Comparison of ENCODE assay signal across 2 cellular contexts in the genomic region with DNA sequence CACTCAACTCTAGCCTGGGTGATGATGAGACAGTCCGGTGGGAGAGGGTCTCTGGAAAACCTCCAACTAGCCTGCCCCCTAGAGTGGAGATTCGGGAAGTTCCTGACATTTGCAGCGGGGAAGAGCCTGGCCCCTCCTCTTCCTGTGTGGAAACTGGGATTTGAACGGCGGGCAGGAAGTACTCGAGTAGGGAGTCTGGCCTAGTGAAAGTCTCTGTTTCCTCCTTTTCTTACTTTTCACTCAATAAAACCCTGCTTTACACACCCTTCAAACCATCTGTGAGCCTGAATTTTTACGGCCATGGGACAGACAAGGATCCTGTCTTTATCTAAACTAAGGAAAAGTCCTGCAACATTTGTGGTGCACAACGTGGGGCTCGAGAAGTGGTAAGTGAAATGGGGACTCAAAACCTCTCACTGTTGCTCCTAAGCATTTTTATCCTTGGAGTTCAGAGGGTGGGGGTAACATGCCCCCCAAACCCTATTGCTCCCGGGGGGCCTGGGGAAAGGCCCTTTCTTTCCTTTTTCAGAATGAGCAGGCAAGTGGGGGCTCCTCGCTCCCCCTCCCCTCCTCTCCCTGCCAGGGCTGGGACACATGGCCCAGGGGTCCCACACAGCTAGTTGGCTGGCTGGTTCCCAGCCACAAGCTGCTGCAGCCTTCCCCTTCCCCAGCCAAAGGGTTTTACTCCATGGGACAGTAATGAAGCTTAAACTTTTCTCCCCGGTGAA.
TF ChIP-seq lines count a peak whose summit lies in the region.

No MANE protein-coding gene starts in this region.

TF ChIP-seq in GM23338, 12 proteins besides CTCF, POLR2A, EP300 and RAD21 (continues in another document):
- TF ChIP-seq REST (IDR thresholded peaks at IDR 0.05; ENCODE audit: unreplicated experiment) = no peak
- no peak for TF ChIP-seq POLR2AphosphoS5 (IDR thresholded peaks at IDR 0.05; ENCODE audit: low read depth)
- no peak for TF ChIP-seq ZNF114 (CRISPR knock-in tag; IDR thresholded peaks at IDR 0.05)
- no peak for TF ChIP-seq JUNB (IDR thresholded peaks at IDR 0.05; ENCODE audit: unreplicated experiment)
- TF ChIP-seq ZNF462 (CRISPR knock-in tag; IDR thresholded peaks at IDR 0.05) = no peak
- TF ChIP-seq NANOG (IDR thresholded peaks at IDR 0.05; ENCODE audit: borderline replicate concordance) = no peak
- TF ChIP-seq STAT1 (IDR thresholded peaks at IDR 0.05; ENCODE audit: unreplicated experiment) = no peak
- TF ChIP-seq CREB1 (CRISPR knock-in tag; IDR thresholded peaks at IDR 0.05; ENCODE audit: low read depth) = no peak

TF ChIP-seq in K562, 482 proteins besides CTCF, POLR2A, EP300 and RAD21 (continued from another document):
- TF ChIP-seq, protein P1, sequence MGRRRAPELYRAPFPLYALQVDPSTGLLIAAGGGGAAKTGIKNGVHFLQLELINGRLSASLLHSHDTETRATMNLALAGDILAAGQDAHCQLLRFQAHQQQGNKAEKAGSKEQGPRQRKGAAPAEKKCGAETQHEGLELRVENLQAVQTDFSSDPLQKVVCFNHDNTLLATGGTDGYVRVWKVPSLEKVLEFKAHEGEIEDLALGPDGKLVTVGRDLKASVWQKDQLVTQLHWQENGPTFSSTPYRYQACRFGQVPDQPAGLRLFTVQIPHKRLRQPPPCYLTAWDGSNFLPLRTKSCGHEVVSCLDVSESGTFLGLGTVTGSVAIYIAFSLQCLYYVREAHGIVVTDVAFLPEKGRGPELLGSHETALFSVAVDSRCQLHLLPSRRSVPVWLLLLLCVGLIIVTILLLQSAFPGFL (CRISPR knock-in tag; IDR thresholded peaks at IDR 0.05) = no peak
- TF ChIP-seq HMGN3 (IDR thresholded peaks at IDR 0.05; ENCODE audit: borderline replicate concordance, extremely low read depth, insufficient read length, low read depth, low read length) (no peak), TAF1 (IDR thresholded peaks at IDR 0.05; ENCODE audit: control insufficient read depth, extremely low read depth, insufficient read depth, low read length, severe bottlenecking) (no peak), GABPA (tag; conservative IDR thresholded peaks at IDR 0.05; ENCODE audit: low read depth) (peak; percentile 86), SETDB1 (IDR thresholded peaks at IDR 0.05; ENCODE audit: low read length) (no peak), ZFP91 (CRISPR knock-in tag; IDR thresholded peaks at IDR 0.05) (no peak), MBD2 (IDR thresholded peaks at IDR 0.05; ENCODE audit: borderline replicate concordance, low read depth) (no peak), THRAP3 (IDR thresholded peaks at IDR 0.05; ENCODE audit: borderline replicate concordance) (no peak), FOSL1 (tag; conservative IDR thresholded peaks at IDR 0.05) (no peak), CHD2 (IDR thresholded peaks at IDR 0.05; ENCODE audit: low read depth, low read length) (no peak), PHF8 (IDR thresholded peaks at IDR 0.05; ENCODE audit: borderline replicate concordance, low read length) (peak; percentile 21; the same call in 1 of the 2 replicates), NR2C2 (CRISPR knock-in tag; IDR thresholded peaks at IDR 0.05) (no peak), NR2C2 (tag; IDR thresholded peaks at IDR 0.05) (0 out of 2 replicates have a peak, but pooled peaks have one; percentile 17), PHF20 (IDR thresholded peaks at IDR 0.05; ENCODE audit: partially characterized antibody) (peak; percentile 40), RBM17 (IDR thresholded peaks at IDR 0.05; ENCODE audit: borderline replicate concordance, low read depth, low read length) (no peak), ZFX (CRISPR knock-in tag; IDR thresholded peaks at IDR 0.05) (peak; percentile 59; the same call in 1 of the 2 replicates), CHCHD3 (CRISPR knock-in tag; IDR thresholded peaks at IDR 0.05) (no peak), NRF1 (conservative IDR thresholded peaks at IDR 0.05 in 1 of 2, IDR thresholded peaks at IDR 0.05 in 1 of 2) (no peak), CEBPG (CRISPR knock-in tag; IDR thresholded peaks at IDR 0.05) (no peak), CEBPG (tag; conservative IDR thresholded peaks at IDR 0.05 in 1 of 2, IDR thresholded peaks at IDR 0.05 in 1 of 2) (no peak), STAT5A (IDR thresholded peaks at IDR 0.05; ENCODE audit: borderline replicate concordance, low read length) (no peak)
- TF ChIP-seq, protein P2, sequence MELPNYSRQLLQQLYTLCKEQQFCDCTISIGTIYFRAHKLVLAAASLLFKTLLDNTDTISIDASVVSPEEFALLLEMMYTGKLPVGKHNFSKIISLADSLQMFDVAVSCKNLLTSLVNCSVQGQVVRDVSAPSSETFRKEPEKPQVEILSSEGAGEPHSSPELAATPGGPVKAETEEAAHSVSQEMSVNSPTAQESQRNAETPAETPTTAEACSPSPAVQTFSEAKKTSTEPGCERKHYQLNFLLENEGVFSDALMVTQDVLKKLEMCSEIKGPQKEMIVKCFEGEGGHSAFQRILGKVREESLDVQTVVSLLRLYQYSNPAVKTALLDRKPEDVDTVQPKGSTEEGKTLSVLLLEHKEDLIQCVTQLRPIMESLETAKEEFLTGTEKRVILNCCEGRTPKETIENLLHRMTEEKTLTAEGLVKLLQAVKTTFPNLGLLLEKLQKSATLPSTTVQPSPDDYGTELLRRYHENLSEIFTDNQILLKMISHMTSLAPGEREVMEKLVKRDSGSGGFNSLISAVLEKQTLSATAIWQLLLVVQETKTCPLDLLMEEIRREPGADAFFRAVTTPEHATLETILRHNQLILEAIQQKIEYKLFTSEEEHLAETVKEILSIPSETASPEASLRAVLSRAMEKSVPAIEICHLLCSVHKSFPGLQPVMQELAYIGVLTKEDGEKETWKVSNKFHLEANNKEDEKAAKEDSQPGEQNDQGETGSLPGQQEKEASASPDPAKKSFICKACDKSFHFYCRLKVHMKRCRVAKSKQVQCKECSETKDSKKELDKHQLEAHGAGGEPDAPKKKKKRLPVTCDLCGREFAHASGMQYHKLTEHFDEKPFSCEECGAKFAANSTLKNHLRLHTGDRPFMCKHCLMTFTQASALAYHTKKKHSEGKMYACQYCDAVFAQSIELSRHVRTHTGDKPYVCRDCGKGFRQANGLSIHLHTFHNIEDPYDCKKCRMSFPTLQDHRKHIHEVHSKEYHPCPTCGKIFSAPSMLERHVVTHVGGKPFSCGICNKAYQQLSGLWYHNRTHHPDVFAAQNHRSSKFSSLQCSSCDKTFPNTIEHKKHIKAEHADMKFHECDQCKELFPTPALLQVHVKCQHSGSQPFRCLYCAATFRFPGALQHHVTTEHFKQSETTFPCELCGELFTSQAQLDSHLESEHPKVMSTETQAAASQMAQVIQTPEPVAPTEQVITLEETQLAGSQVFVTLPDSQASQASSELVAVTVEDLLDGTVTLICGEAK (IDR thresholded peaks at IDR 0.05) = peak; percentile 47; the same call in 1 of the 2 replicates
- TF ChIP-seq, protein P2 (CRISPR knock-in tag; IDR thresholded peaks at IDR 0.05) = no peak
- TF ChIP-seq, protein P3, sequence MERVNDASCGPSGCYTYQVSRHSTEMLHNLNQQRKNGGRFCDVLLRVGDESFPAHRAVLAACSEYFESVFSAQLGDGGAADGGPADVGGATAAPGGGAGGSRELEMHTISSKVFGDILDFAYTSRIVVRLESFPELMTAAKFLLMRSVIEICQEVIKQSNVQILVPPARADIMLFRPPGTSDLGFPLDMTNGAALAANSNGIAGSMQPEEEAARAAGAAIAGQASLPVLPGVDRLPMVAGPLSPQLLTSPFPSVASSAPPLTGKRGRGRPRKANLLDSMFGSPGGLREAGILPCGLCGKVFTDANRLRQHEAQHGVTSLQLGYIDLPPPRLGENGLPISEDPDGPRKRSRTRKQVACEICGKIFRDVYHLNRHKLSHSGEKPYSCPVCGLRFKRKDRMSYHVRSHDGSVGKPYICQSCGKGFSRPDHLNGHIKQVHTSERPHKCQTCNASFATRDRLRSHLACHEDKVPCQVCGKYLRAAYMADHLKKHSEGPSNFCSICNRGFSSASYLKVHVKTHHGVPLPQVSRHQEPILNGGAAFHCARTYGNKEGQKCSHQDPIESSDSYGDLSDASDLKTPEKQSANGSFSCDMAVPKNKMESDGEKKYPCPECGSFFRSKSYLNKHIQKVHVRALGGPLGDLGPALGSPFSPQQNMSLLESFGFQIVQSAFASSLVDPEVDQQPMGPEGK (CRISPR knock-in tag; IDR thresholded peaks at IDR 0.05; ENCODE audit: borderline replicate concordance) = no peak
- TF ChIP-seq, protein P4, sequence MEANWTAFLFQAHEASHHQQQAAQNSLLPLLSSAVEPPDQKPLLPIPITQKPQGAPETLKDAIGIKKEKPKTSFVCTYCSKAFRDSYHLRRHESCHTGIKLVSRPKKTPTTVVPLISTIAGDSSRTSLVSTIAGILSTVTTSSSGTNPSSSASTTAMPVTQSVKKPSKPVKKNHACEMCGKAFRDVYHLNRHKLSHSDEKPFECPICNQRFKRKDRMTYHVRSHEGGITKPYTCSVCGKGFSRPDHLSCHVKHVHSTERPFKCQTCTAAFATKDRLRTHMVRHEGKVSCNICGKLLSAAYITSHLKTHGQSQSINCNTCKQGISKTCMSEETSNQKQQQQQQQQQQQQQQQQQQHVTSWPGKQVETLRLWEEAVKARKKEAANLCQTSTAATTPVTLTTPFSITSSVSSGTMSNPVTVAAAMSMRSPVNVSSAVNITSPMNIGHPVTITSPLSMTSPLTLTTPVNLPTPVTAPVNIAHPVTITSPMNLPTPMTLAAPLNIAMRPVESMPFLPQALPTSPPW (CRISPR knock-in tag; IDR thresholded peaks at IDR 0.05) = peak; percentile 13; the same call in 1 of the 2 replicates
